Comparison of ENCODE assay signal across 10 cellular contexts in genomic region chr2:47237375-47238357, GRCh38.
DNase-seq lines count a peak whose midpoint lies in the region; ATAC-seq and TF ChIP-seq lines count a peak whose summit lies in the region.
"Had no signal": no experiment of that assay in that cellular context is flagged by ENCODE, and none has a peak within 500 bp of the region (broad histone marks: within the 10 kb centered on the region; RNA-seq: fewer than 3 reads in every experiment).

No MANE protein-coding gene starts in this region.

- H3K4me3 ChIP-seq in cardiac fibroblast (replicated peaks in 1 of 2; ENCODE audit: low read depth in 2 of 2, low read length in 2 of 2) (no peak overlapping the region), iPS-18a (ENCODE audit: low read length) (peak overlapping the region; percentile 37), thoracic aorta (no peak overlapping the region)
- H3K4me3 ChIP-seq: SJCRH30 had no signal

- peak; percentile 76 for DNase-seq in NCI-H1694 treated with DMSO at 0.1 percent for 48 hours (lab: John Stamatoyannopoulos, UW)
- peak; percentile 86 to 95 for DNase-seq in cardiac fibroblast (ENCODE audit: low read depth in 2 of 2)
- DNase-seq in thoracic aorta (ENCODE audit: low spot score): peak; percentile 17
- DNase-seq in AG08396 (ENCODE audit: low spot score): no peak
- DNase-seq: activated CD4-positive, alpha-beta T cell treated with anti-CD3 and anti-CD28 coated beads, Interleukin-2, amount 10 ng/mL, durations not matched to agents 24 days and 14 days; DND-41 had no signal

- H3K9me3 ChIP-seq in iPS-18a (ENCODE audit: control insufficient read depth, low read depth, low read length) (no peaks in the 10 kb centered on the region), thoracic aorta (no peaks in the 10 kb centered on the region)
- H3K9me3 ChIP-seq: SJCRH30 had no signal

- no peak overlapping the region for H3K9ac ChIP-seq in iPS-18a (ENCODE audit: low read length)

- peak overlapping the region; percentile 22 for H3K27ac ChIP-seq in iPS-18a (ENCODE audit: low read length)
- peak overlapping the region in 1 of 2 donors; percentile 20 for H3K27ac ChIP-seq in thoracic aorta
- H3K27ac ChIP-seq: SJCRH30 had no signal

- TF ChIP-seq CTCF in cardiac fibroblast (IDR thresholded peaks at IDR 0.05; ENCODE audit: low read depth, low read length) (no peak), thoracic aorta (IDR thresholded peaks at IDR 0.05) (peak; percentile 31)

- H3K4me1 ChIP-seq in iPS-18a (ENCODE audit: control insufficient read depth, low read depth, low read length) (peaks cover 34% of the 10 kb centered on the region), thoracic aorta (ENCODE audit: control insufficient read depth in 1 of 2, low read depth in 2 of 2) (peaks cover 0 to 20% of the 10 kb centered on the region in 2 donors)

- ATAC-seq in thoracic aorta (ENCODE audit: insufficient number of reproducible peaks, low FRiP score, low read depth) (peak; percentile 7), HG03045 (IDR thresholded peaks at IDR 0.05; ENCODE audit: unreplicated experiment) (no peak), GM19351 (IDR thresholded peaks at IDR 0.05; ENCODE audit: unreplicated experiment) (no peak)

- H3K27me3 ChIP-seq in iPS-18a (ENCODE audit: control insufficient read depth, insufficient read depth, low read length) (no peaks in the 10 kb centered on the region), thoracic aorta (replicated peaks; ENCODE audit: insufficient read depth) (no peaks in the 10 kb centered on the region)
- H3K27me3 ChIP-seq: SJCRH30 had no signal

- H3K36me3 ChIP-seq in iPS-18a (ENCODE audit: control insufficient read depth, low read depth, low read length) (no peaks in the 10 kb centered on the region), thoracic aorta (no peaks in the 10 kb centered on the region)
- H3K36me3 ChIP-seq: SJCRH30 had no signal
